ENCODE assay signal across 11 cellular contexts in the genomic region with DNA sequence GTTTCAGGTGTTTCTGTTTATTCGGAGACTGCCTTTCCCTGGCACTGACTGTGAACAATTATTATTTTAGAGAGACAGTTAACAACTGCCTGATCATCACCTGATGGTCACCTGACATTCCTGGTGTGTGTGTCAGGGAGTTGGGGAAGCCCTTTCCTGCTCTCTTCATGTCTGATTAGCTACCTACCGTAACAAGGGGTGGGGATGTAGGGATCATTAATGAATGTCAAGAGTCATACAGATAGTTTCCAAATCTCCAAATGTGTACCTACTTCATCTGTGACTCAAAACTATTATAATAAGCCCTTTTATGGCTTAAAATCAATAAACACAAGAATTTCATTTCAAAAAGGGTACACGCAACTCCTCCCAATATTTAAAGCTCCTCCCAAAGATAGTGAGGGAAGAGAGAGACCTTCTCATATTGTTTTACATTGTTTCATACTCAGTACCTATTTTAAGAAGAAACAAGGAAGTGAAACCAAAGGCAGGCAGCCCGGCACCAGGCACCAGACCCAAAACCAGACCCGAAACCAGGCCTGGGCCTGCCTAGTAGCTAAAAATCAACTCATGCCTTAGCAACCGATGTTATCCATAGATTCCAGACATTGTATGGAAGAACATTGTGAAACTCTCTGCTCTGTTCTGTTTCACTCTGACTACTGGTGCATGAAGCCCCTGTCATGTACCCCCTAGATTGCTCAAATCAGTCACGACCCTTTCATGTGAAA.
DNase-seq lines count a peak whose midpoint lies in the region; ATAC-seq and TF ChIP-seq lines count a peak whose summit lies in the region.
"Had no signal": no experiment of that assay in that cellular context is flagged by ENCODE, and none has a peak within 500 bp of the region (broad histone marks: within the 10 kb centered on the region; RNA-seq: fewer than 3 reads in every experiment).

No MANE protein-coding gene starts in this region.

- H3K36me3 ChIP-seq in mucosa of descending colon (ENCODE audit: low read depth) (no peaks in the 10 kb centered on the region), ovary (no peaks in the 10 kb centered on the region)

- DNase-seq in KBM-7 = peak; percentile 26
- peak in 2 of 3 donors; percentile 15 to 58 for DNase-seq in mucosa of descending colon
- DNase-seq in KG1 (lab: John Stamatoyannopoulos, UW) = no peak
- DNase-seq in ovary = no peak
- DNase-seq in T-helper 2 cell treated with Interferon-gamma antibody and Interleukin-4, amounts not matched to agents 5 μg/mL and 100 μg/mL, for 36 hours (ENCODE audit: low spot score) = no peak
- no peak for DNase-seq in HuH-7 (ENCODE audit: low spot score)
- DNase-seq: aorta, GDM1 had no signal

- no peaks in the 10 kb centered on the region for H3K9me3 Mint-ChIP-seq in T-helper 2 cell treated with Interferon-gamma antibody and Interleukin-4, amounts not matched to agents 5 μg/mL and 100 μg/mL, for 36 hours

- H3K27ac ChIP-seq in ovary = no peak overlapping the region
- H3K27ac ChIP-seq: parathyroid adenoma had no signal

- H3K9me3 ChIP-seq in mucosa of descending colon (no peaks in the 10 kb centered on the region), ovary (no peaks in the 10 kb centered on the region)

- H3K36me3 Mint-ChIP-seq in T-helper 2 cell treated with Interferon-gamma antibody and Interleukin-4, amounts not matched to agents 5 μg/mL and 100 μg/mL, for 36 hours (ENCODE audit: low read depth) = no peaks in the 10 kb centered on the region

- H3K27me3 Mint-ChIP-seq in T-helper 2 cell treated with Interferon-gamma antibody and Interleukin-4, amounts not matched to agents 5 μg/mL and 100 μg/mL, for 36 hours (ENCODE audit: low read depth) = no peaks in the 10 kb centered on the region

- TF ChIP-seq POLR2A in ovary (IDR thresholded peaks at IDR 0.05) = no peak

- ATAC-seq in GM18873 (IDR thresholded peaks at IDR 0.05; ENCODE audit: low FRiP score, unreplicated experiment) (peak; percentile 57), HG02642 (IDR thresholded peaks at IDR 0.05; ENCODE audit: poor library complexity, unreplicated experiment) (peak; percentile 57), mucosa of descending colon (peak; percentile 33)

- TF ChIP-seq CTCF in mucosa of descending colon (IDR thresholded peaks at IDR 0.05) = no peak
- no peak for TF ChIP-seq CTCF in ovary (IDR thresholded peaks at IDR 0.05)

- 77 to 81% (median 79%) methylated on average over 7 of the region's 7 CpGs for WGBS in ovary, 3 donors

- H3K4me3 Mint-ChIP-seq in T-helper 2 cell treated with Interferon-gamma antibody and Interleukin-4, amounts not matched to agents 5 μg/mL and 100 μg/mL, for 36 hours = no peak overlapping the region

- H3K4me3 ChIP-seq in mucosa of descending colon (no peak overlapping the region), ovary (no peak overlapping the region)

- no peak for TF ChIP-seq EP300 in ovary (IDR thresholded peaks at IDR 0.05)

- intact Hi-C loops in mucosa of descending colon (cut with DNase I, micrococcal nuclease) (no loop called here), ovary (cut with DNase I) (no loop called here)

- no peaks in the 10 kb centered on the region for H3K4me1 Mint-ChIP-seq in T-helper 2 cell treated with Interferon-gamma antibody and Interleukin-4, amounts not matched to agents 5 μg/mL and 100 μg/mL, for 36 hours (ENCODE audit: low read depth)

- H3K27ac Mint-ChIP-seq in T-helper 2 cell treated with Interferon-gamma antibody and Interleukin-4, amounts not matched to agents 5 μg/mL and 100 μg/mL, for 36 hours = no peak overlapping the region

- no peaks in the 10 kb centered on the region for H3K27me3 ChIP-seq in ovary

- in situ Hi-C loops in KBM-7 (cut with MboI; ENCODE audit: low pct_unique_long_range_greater_than_20kb, low sequenced_read_pairs) = no loop called here

- H3K4me1 ChIP-seq in mucosa of descending colon (ENCODE audit: low read depth) (no peaks in the 10 kb centered on the region), ovary (ENCODE audit: insufficient read depth) (no peaks in the 10 kb centered on the region)
- H3K4me1 ChIP-seq: parathyroid adenoma had no signal

Comparison
In these comparisons a context has a peak if more than half of its experiments do, and no peak if none do; other contexts are left out.
1. DNase-seq: peak in KBM-7 (single experiment) and mucosa of descending colon (2 of 3); none in KG1 (single experiment), ovary (0 of 5), T-helper 2 cell treated with Interferon-gamma antibody and Interleukin-4, amounts not matched to agents 5 μg/mL and 100 μg/mL, for 36 hours (single experiment) and HuH-7 (single experiment).
2. Peak in every context shown above with its lines, with median percentiles within 50 percentile points of each other: ATAC-seq.